In the genomic region with DNA sequence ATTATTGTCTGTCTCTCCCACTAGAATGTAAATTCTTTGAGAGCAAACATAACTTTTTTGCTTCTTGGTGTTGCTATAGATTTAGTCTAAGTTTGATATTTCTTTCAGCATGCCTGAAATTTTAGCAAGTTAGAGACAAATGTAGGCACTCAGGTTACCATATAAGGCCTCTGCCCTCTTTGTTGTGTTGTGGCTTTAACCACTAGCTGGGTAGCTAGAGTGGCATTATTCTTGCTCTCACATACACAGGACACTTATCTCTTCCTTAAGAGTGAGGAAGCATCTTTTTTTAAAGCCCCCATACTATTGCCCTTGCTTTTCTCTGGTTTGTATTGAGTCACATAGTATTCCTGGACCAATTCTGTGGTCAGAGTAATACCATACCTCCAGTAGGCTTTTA, we compare ENCODE assay signal across 29 cellular contexts.
"Had no signal": no experiment of that assay in that cellular context is flagged by ENCODE, and none has a peak within 500 bp of the region (broad histone marks: within the 10 kb centered on the region; RNA-seq: fewer than 3 reads in every experiment).

No MANE protein-coding gene starts in this region.

- H3K36me3 ChIP-seq: gastrocnemius medialis, neural progenitor cell, suprapubic skin, upper lobe of right lung had no signal

- DNase-seq: activated CD4-positive, alpha-beta memory T cell treated with anti-CD3 and anti-CD28 coated beads, Interleukin-2, amount 10 ng/mL, durations not matched to agents 7 days and 5 days; activated CD4-positive, alpha-beta T cell treated with anti-CD3 and anti-CD28 coated beads, Interleukin-2, amount 10 ng/mL, durations not matched to agents 24 days and 14 days; activated CD8-positive, alpha-beta memory T cell treated with anti-CD3 and anti-CD28 coated beads, Interleukin-2, amount 50 U/mL, for 48 hours; activated gamma-delta T cell; activated naive CD4-positive, alpha-beta T cell treated with anti-CD3 and anti-CD28 coated beads, Interleukin-2, amount 50 U/mL, for 16 hours; activated T-cell treated with anti-CD3 and anti-CD28 coated beads, Interleukin-2, amount 50 U/mL, for 24 hours; aorta; body of pancreas; cerebellar nuclear complex; dorsolateral prefrontal cortex; effector memory CD4-positive, alpha-beta T cell; erythroblast; gastrocnemius medialis; glutamatergic neuron; islet precursor cell; left cardiac atrium; midbrain; natural killer cell; occipital lobe; right cardiac atrium; spleen; stimulated activated naive CD4-positive, alpha-beta T cell; tibial artery; upper lobe of right lung had no signal

- H3K27ac ChIP-seq: body of pancreas, coronary artery, gastrocnemius medialis, hepatocyte, neural progenitor cell, spleen, suprapubic skin, tibial artery, upper lobe of right lung had no signal

- ATAC-seq: activated CD4-positive, CD25-positive, alpha-beta regulatory T cell treated with anti-CD3 and anti-CD28 coated beads, Interleukin-2, amount 50 U/mL, for 24 hours; body of pancreas; gastrocnemius medialis; left cardiac atrium; natural killer cell; upper lobe of right lung had no signal

- H3K36me3 Mint-ChIP-seq: natural killer cell had no signal

- H3K9me3 Mint-ChIP-seq: activated CD4-positive, alpha-beta memory T cell treated with anti-CD3 and anti-CD28 coated beads, Interleukin-2, amount 10 ng/mL, durations not matched to agents 7 days and 5 days; activated T-cell treated with anti-CD3 and anti-CD28 coated beads, Interleukin-2, amount 50 U/mL, for 24 hours; natural killer cell; neural progenitor cell had no signal

- H3K4me1 ChIP-seq: neural progenitor cell had no signal

- H3K27me3 ChIP-seq: body of pancreas, dorsolateral prefrontal cortex, gastrocnemius medialis, hepatocyte, neural progenitor cell, spleen, suprapubic skin, tibial artery, upper lobe of right lung had no signal

- H3K4me1 Mint-ChIP-seq: activated CD4-positive, alpha-beta memory T cell treated with anti-CD3 and anti-CD28 coated beads, Interleukin-2, amount 10 ng/mL, durations not matched to agents 7 days and 5 days; neural progenitor cell had no signal

- H3K4me3 ChIP-seq: body of pancreas, coronary artery, dorsolateral prefrontal cortex, gastrocnemius medialis, hepatocyte, neural progenitor cell, spleen, suprapubic skin, tibial artery, upper lobe of right lung had no signal

- H3K27ac Mint-ChIP-seq: activated CD4-positive, alpha-beta memory T cell treated with anti-CD3 and anti-CD28 coated beads, Interleukin-2, amount 10 ng/mL, durations not matched to agents 7 days and 5 days; activated CD4-positive, alpha-beta T cell treated with anti-CD3 and anti-CD28 coated beads, Interleukin-2, amount 10 ng/mL, durations not matched to agents 24 days and 14 days; activated T-cell treated with anti-CD3 and anti-CD28 coated beads, Interleukin-2, amount 50 U/mL, for 24 hours; natural killer cell; neural progenitor cell had no signal

- H3K9me3 ChIP-seq: body of pancreas, gastrocnemius medialis, spleen, suprapubic skin, tibial artery, upper lobe of right lung had no signal

- H3K27me3 Mint-ChIP-seq: activated CD4-positive, alpha-beta memory T cell treated with anti-CD3 and anti-CD28 coated beads, Interleukin-2, amount 10 ng/mL, durations not matched to agents 7 days and 5 days; activated CD4-positive, alpha-beta T cell treated with anti-CD3 and anti-CD28 coated beads, Interleukin-2, amount 10 ng/mL, durations not matched to agents 24 days and 14 days; activated T-cell treated with anti-CD3 and anti-CD28 coated beads, Interleukin-2, amount 50 U/mL, for 24 hours had no signal

- H3K4me3 Mint-ChIP-seq: activated CD4-positive, alpha-beta memory T cell treated with anti-CD3 and anti-CD28 coated beads, Interleukin-2, amount 10 ng/mL, durations not matched to agents 7 days and 5 days; activated CD4-positive, alpha-beta T cell treated with anti-CD3 and anti-CD28 coated beads, Interleukin-2, amount 10 ng/mL, durations not matched to agents 24 days and 14 days; activated T-cell treated with anti-CD3 and anti-CD28 coated beads, Interleukin-2, amount 50 U/mL, for 24 hours; natural killer cell; neural progenitor cell had no signal
